ENCODE assay signal across 28 cellular contexts in the genomic region with DNA sequence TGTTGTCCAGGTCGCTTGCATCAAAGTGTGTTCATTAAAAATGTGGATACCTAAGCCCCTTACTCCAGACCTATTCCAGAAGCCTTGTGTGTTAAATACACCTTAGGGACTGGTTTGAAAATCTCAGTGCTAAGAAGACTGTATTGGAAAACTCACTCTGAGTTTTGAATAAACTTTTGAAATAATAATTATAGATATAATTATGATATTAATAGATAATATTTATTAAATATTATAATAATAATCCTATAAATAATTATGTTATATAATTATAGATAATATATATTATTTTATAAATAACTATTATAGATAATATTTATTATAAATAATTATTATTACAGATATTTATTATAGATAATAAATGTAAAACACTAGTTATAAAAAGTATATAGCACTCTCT.
"Had no signal": no experiment of that assay in that cellular context is flagged by ENCODE, and none has a peak within 500 bp of the region (broad histone marks: within the 10 kb centered on the region; RNA-seq: fewer than 3 reads in every experiment).

No MANE protein-coding gene starts in this region.

- H3K27ac ChIP-seq: coronary artery, gastroesophageal sphincter, neural progenitor cell, suprapubic skin, uterus had no signal

- H3K9me3 Mint-ChIP-seq: effector memory CD8-positive, alpha-beta T cell; nephron; neural progenitor cell; stimulated activated naive CD8-positive, alpha-beta T cell treated with anti-CD3 and anti-CD28 coated beads, Interleukin-15, amount 100 ng/mL, for 72 hours had no signal

- H3K4me1 Mint-ChIP-seq: stimulated activated naive CD8-positive, alpha-beta T cell treated with anti-CD3 and anti-CD28 coated beads, Interleukin-15, amount 100 ng/mL, for 72 hours had no signal

- H3K27me3 ChIP-seq: gastroesophageal sphincter, heart left ventricle, hepatocyte, left lung, neural progenitor cell, right lobe of liver, suprapubic skin, transverse colon, upper lobe of right lung, uterus had no signal

- H3K36me3 Mint-ChIP-seq: naive thymus-derived CD4-positive, alpha-beta T cell had no signal

- H3K9me3 ChIP-seq: gastroesophageal sphincter, heart left ventricle, left lung, right lobe of liver, suprapubic skin, transverse colon, upper lobe of right lung, uterus had no signal

- H3K27me3 Mint-ChIP-seq: stimulated activated naive CD8-positive, alpha-beta T cell treated with anti-CD3 and anti-CD28 coated beads, Interleukin-15, amount 100 ng/mL, for 72 hours had no signal

- H3K4me3 ChIP-seq: coronary artery, gastroesophageal sphincter, heart left ventricle, hepatocyte, left lung, neural progenitor cell, right lobe of liver, suprapubic skin, transverse colon, upper lobe of right lung, uterus had no signal

- H3K4me1 ChIP-seq: uterus had no signal

- H3K27ac Mint-ChIP-seq: effector memory CD8-positive, alpha-beta T cell; naive thymus-derived CD4-positive, alpha-beta T cell; neural progenitor cell; stimulated activated naive CD8-positive, alpha-beta T cell treated with anti-CD3 and anti-CD28 coated beads, Interleukin-15, amount 100 ng/mL, for 72 hours had no signal

- H3K36me3 ChIP-seq: gastroesophageal sphincter, heart left ventricle, left lung, neural progenitor cell, right lobe of liver, suprapubic skin, transverse colon, upper lobe of right lung, uterus had no signal

- H3K79me2 ChIP-seq: hepatocyte had no signal

- DNase-seq: dermis blood vessel endothelial cell; effector memory CD8-positive, alpha-beta T cell; foreskin fibroblast; heart left ventricle; left cardiac atrium; left lung; mesendoderm; midbrain; naive thymus-derived CD4-positive, alpha-beta T cell; nucleus accumbens; posterior cingulate gyrus; retina; right lobe of liver; stimulated activated CD4-positive, alpha-beta T cell treated with anti-CD3 and anti-CD28 coated beads, Interleukin-12 subunit alpha, Interleukin-12 subunit beta, amount 100 ng/mL, for 4 hours; stimulated activated CD4-positive, alpha-beta T cell treated with anti-CD3 and anti-CD28 coated beads, Interleukin-1b, Interleukin-23, amount 100 ng/mL, for 48 hours; stimulated activated CD4-positive, alpha-beta T cell treated with anti-CD3 and anti-CD28 coated beads, Interleukin-4, amount 100 ng/mL, for 1 hour; stimulated activated CD8-positive, alpha-beta memory T cell treated with anti-CD3 and anti-CD28 coated beads, Interleukin-4, amount 100 ng/mL, for 48 hours; stimulated activated naive CD4-positive, alpha-beta T cell; stimulated activated naive CD8-positive, alpha-beta T cell treated with anti-CD3 and anti-CD28 coated beads, Interleukin-15, amount 100 ng/mL, for 72 hours; transverse colon; upper lobe of right lung; uterus had no signal

- H3K4me3 Mint-ChIP-seq: effector memory CD8-positive, alpha-beta T cell; naive thymus-derived CD4-positive, alpha-beta T cell; nephron; neural progenitor cell; stimulated activated naive CD8-positive, alpha-beta T cell treated with anti-CD3 and anti-CD28 coated beads, Interleukin-15, amount 100 ng/mL, for 72 hours had no signal

- H2AFZ ChIP-seq: hepatocyte, neural progenitor cell had no signal
